Comparison of ENCODE assay signal across 30 cellular contexts in the genomic region with DNA sequence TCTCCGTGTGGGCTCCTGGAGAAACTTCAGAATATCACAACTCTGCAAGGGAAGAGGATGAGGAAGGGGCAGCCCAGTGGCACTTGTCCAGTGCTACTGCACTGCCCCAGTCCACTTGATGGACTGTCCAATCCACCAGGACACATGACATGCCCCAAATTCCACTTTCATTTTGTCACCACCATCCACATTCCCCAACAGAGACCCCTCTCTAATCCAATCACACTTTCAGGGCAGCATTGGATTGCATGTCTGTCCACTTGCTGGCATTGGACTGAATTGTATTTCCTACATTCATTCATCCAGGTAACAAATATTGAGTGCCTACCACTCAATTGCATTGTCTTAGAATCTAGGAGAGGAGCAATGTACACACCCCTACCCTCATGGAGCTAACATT. TPM values are rescaled to one million over a fixed set of nuclear protein-coding genes. Genes with fewer than 3 reads are reported as not detected.
"Had no signal": no experiment of that assay in that cellular context is flagged by ENCODE, and none has a peak within 500 bp of the region (broad histone marks: within the 10 kb centered on the region; RNA-seq: fewer than 3 reads in every experiment).

No MANE protein-coding gene starts in this region.

- H3K4me1 ChIP-seq: colonic mucosa had no signal

- H3K9me3 ChIP-seq: colonic mucosa, esophagus squamous epithelium, gastrocnemius medialis, heart right ventricle, left lung, lower lobe of right lung had no signal

- H3K4me3 Mint-ChIP-seq: dendritic cell treated with granulocyte-macrophage colony-stimulating factor and Interleukin-4, amounts not matched to agents 40 ng/mL and 50 ng/mL, for 4 days; effector memory CD8-positive, alpha-beta T cell; endodermal cell; memory B cell had no signal

- H3K36me3 ChIP-seq: colonic mucosa had no signal

- H3K27ac ChIP-seq: colonic mucosa, esophagus squamous epithelium, gastrocnemius medialis, left lung, lower lobe of right lung had no signal

- H3K27me3 ChIP-seq: colonic mucosa, esophagus squamous epithelium, gastrocnemius medialis, heart right ventricle, left lung had no signal

- DNase-seq: colonic mucosa; cortex of kidney; effector CD8-positive, alpha-beta T cell; effector memory CD8-positive, alpha-beta T cell; endodermal cell; esophagus squamous epithelium; foreskin fibroblast; foreskin melanocyte; gastrocnemius medialis; glutamatergic neuron; head of caudate nucleus; heart right ventricle; hippocampal formation; left cardiac atrium; left lung; left ventricle myocardium superior; lower lobe of right lung; mesendoderm; midbrain had no signal

- H3K4me3 ChIP-seq: colonic mucosa, esophagus squamous epithelium, gastrocnemius medialis, heart right ventricle, left lung, lower lobe of right lung had no signal

- FAIRE-seq: endometrium, islet of Langerhans, keratinocyte had no signal

- H3K4me1 Mint-ChIP-seq: memory B cell had no signal

- ATAC-seq: effector memory CD8-positive, alpha-beta T cell; gastrocnemius medialis; heart right ventricle; left cardiac atrium; left lung; left ventricle myocardium superior had no signal

- H3K27ac Mint-ChIP-seq: dendritic cell treated with granulocyte-macrophage colony-stimulating factor and Interleukin-4, amounts not matched to agents 40 ng/mL and 50 ng/mL, for 4 days; effector memory CD8-positive, alpha-beta T cell; endodermal cell; memory B cell had no signal

- H3K9me3 Mint-ChIP-seq: dendritic cell treated with granulocyte-macrophage colony-stimulating factor and Interleukin-4, amounts not matched to agents 40 ng/mL and 50 ng/mL, for 4 days; effector memory CD8-positive, alpha-beta T cell; endodermal cell; memory B cell had no signal

RNA-seq across cellular contexts. Expression of a gene that starts 28.4 kb away (rescaled TPM):
- total RNA-seq: chondrocyte, dermis microvascular lymphatic vessel endothelial cell, epithelial cell of proximal tubule, gastrocnemius medialis, kidney epithelial cell, left lung, left ventricle myocardium superior, lung microvascular endothelial cell, myocyte had no signal
